Comparison of ENCODE assay signal across 19 cellular contexts in the genomic region with DNA sequence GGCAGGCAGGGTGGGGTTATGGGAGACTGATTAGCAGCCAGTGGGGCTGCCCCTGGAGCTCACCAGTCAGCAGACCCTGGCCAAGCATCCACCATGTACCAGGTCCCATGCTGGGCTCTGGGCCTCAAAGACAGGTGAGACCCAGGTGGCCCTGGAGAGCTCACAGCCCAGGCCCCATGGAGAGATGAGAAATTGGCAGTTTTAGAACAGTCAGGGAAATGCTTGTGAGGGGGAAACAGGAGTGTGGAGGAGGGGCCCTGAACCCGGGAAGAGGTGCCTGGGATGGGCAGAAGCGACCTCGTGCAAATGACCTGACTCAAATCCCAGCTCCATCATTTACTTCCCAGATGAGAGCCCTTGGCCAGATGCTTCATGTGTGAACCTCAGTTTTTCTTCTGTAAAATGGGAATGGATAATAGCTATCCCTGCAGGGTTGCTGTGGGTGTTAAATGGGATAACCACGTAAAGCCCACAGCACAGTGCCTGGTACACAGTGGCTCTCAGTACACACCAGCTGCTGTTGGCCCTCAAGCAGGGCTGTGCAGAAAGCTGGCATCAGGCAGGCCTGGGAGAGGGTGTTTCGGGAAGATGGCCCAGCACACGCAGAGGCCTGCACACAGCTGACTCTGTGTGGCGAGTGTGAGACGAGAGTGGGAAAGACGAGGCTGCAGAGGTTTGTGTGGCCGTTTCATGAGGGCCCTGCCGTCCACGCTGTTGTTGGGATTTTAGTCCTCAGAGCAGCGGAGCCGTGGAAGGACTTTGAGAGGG.
A peak's percentile ranks its signal among the peaks of the same experiment; 100 is the strongest.
DNase-seq lines count a peak whose midpoint lies in the region; ATAC-seq and TF ChIP-seq lines count a peak whose summit lies in the region.
"Had no signal": no experiment of that assay in that cellular context is flagged by ENCODE, and none has a peak within 500 bp of the region (broad histone marks: within the 10 kb centered on the region; RNA-seq: fewer than 3 reads in every experiment).

No MANE protein-coding gene starts in this region.

- no peaks in the 10 kb centered on the region for H3K4me1 ChIP-seq in Karpas-422 (ENCODE audit: low read length)
- H3K4me1 ChIP-seq in GM23338 (ENCODE audit: insufficient read depth) = no peaks in the 10 kb centered on the region

- no peaks in the 10 kb centered on the region for H3F3A ChIP-seq in GM23338 (replicated peaks; ENCODE audit: low read depth)

- ATAC-seq in GM23338 (no peak), natural killer cell (no peak)
- ATAC-seq: GM12878, K562, Panc1, Right ventricle myocardium inferior had no signal

- H3K27ac ChIP-seq in Karpas-422 (ENCODE audit: low read length) (no peak overlapping the region), GM23338 (ENCODE audit: low read depth) (no peak overlapping the region)
- H3K27ac ChIP-seq: HL-60 had no signal

- H3K36me3 ChIP-seq in Karpas-422 (ENCODE audit: insufficient read depth, low read length) (no peaks in the 10 kb centered on the region), GM23338 (ENCODE audit: insufficient read depth) (no peaks in the 10 kb centered on the region)

- H4K20me1 ChIP-seq in Karpas-422 (ENCODE audit: insufficient read depth, low read depth, low read length) = no peaks in the 10 kb centered on the region
- no peaks in the 10 kb centered on the region for H4K20me1 ChIP-seq in GM23338 (replicated peaks; ENCODE audit: insufficient read depth)

- H3K36me3 Mint-ChIP-seq in glutamatergic neuron (ENCODE audit: unreplicated experiment) (no peaks in the 10 kb centered on the region), GM23338 (ENCODE audit: low read depth) (no peaks in the 10 kb centered on the region), natural killer cell (no peaks in the 10 kb centered on the region)
- H3K36me3 Mint-ChIP-seq: CD4-positive, CD25-positive, alpha-beta regulatory T cell had no signal

- H3K4me3 ChIP-seq in Karpas-422 (ENCODE audit: low read length) (no peak overlapping the region), GM23338 (no peak overlapping the region)
- H3K4me3 ChIP-seq: GM12878, K562 had no signal

- H2AFZ ChIP-seq in Karpas-422 (ENCODE audit: low read length) (no peak overlapping the region), GM23338 (no peak overlapping the region)

- peaks cover 11% of the 10 kb centered on the region for H3K9me3 Mint-ChIP-seq in glutamatergic neuron (ENCODE audit: unreplicated experiment)
- H3K9me3 Mint-ChIP-seq in GM23338 = no peaks in the 10 kb centered on the region; the same call in 2 of the 3 replicates
- H3K9me3 Mint-ChIP-seq in natural killer cell = no peaks in the 10 kb centered on the region
- H3K9me3 Mint-ChIP-seq: CD4-positive, CD25-positive, alpha-beta regulatory T cell had no signal

- H3K79me2 ChIP-seq in Karpas-422 (ENCODE audit: low read length) = no peaks in the 10 kb centered on the region
- H3K79me2 ChIP-seq in GM23338 (replicated peaks; ENCODE audit: insufficient read depth) = no peaks in the 10 kb centered on the region

- H3K4me2 ChIP-seq in Karpas-422 (ENCODE audit: low read depth, low read length, poor library complexity, severe bottlenecking) (no peak overlapping the region), GM23338 (no peak overlapping the region)

- intact Hi-C loops in posterior vena cava (cut with DNase I) (no loop called here), natural killer cell (cut with micrococcal nuclease) (no loop called here)

- H3K9me2 ChIP-seq in Karpas-422 (replicated peaks; ENCODE audit: insufficient read depth, low read length) = no peaks in the 10 kb centered on the region
- no peaks in the 10 kb centered on the region for H3K9me2 ChIP-seq in GM23338 (ENCODE audit: insufficient read depth)

- H3K4me1 Mint-ChIP-seq in glutamatergic neuron (ENCODE audit: low read depth, unreplicated experiment) (peaks cover 42% of the 10 kb centered on the region), GM23338 (no peaks in the 10 kb centered on the region), natural killer cell (no peaks in the 10 kb centered on the region)
- H3K4me1 Mint-ChIP-seq: CD4-positive, CD25-positive, alpha-beta regulatory T cell had no signal

- no peak overlapping the region for H3K9ac ChIP-seq in Karpas-422 (ENCODE audit: low read length)

- H3K4me3 Mint-ChIP-seq in glutamatergic neuron (ENCODE audit: unreplicated experiment) (peak overlapping the region; percentile 74), GM23338 (no peak overlapping the region), natural killer cell (no peak overlapping the region)
- H3K4me3 Mint-ChIP-seq: CD4-positive, CD25-positive, alpha-beta regulatory T cell had no signal

- H3K27me3 ChIP-seq in Karpas-422 (ENCODE audit: low read length) (no peaks in the 10 kb centered on the region), GM23338 (ENCODE audit: insufficient read depth) (no peaks in the 10 kb centered on the region)

- H3K27ac Mint-ChIP-seq in glutamatergic neuron (ENCODE audit: unreplicated experiment) (peak overlapping the region; percentile 93), GM23338 (no peak overlapping the region), natural killer cell (no peak overlapping the region)
- H3K27ac Mint-ChIP-seq: CD4-positive, CD25-positive, alpha-beta regulatory T cell had no signal

- no peaks in the 10 kb centered on the region for H3K9me3 ChIP-seq in Karpas-422 (ENCODE audit: low read length)

- TF ChIP-seq CTCF in glutamatergic neuron (IDR thresholded peaks at IDR 0.05; ENCODE audit: partially characterized antibody, unreplicated experiment) (no peak), GM23338 (conservative IDR thresholded peaks at IDR 0.05; ENCODE audit: low read depth in 2 of 2) (no peak), natural killer cell (IDR thresholded peaks at IDR 0.05) (no peak)

- DNase-seq in Ammon's horn (ENCODE audit: low spot score) (peak; percentile 35), NCI-H1694 treated with DMSO at 0.1 percent for 48 hours (lab: John Stamatoyannopoulos, UW) (peak; percentile 22), glutamatergic neuron (no peak), posterior vena cava (ENCODE audit: low spot score) (peak; percentile 56), Karpas-422 (no peak), GM23338 (ENCODE audit: low spot score) (no peak), natural killer cell (no peak)
- DNase-seq in stimulated activated CD4-positive, alpha-beta T cell treated with anti-CD3 and anti-CD28 coated beads, Interleukin-4, amount 100 ng/mL, for 1 hour = no peak
- DNase-seq: AML-193; Calu3; CD4-positive, CD25-positive, alpha-beta regulatory T cell; GOT3; NCI-H446; NCI-H748 treated with DMSO at 0.1 percent for 48 hours had no signal

- H3K27me3 Mint-ChIP-seq in glutamatergic neuron (ENCODE audit: unreplicated experiment) = peaks cover 14% of the 10 kb centered on the region
- peaks cover 8% of the 10 kb centered on the region for H3K27me3 Mint-ChIP-seq in GM23338 (ENCODE audit: insufficient read depth, low read depth, poor library complexity)
- peaks cover 7 to 8% of the 10 kb centered on the region in 2 donors for H3K27me3 Mint-ChIP-seq in natural killer cell (ENCODE audit: low read depth in 2 of 2)
- H3K27me3 Mint-ChIP-seq: CD4-positive, CD25-positive, alpha-beta regulatory T cell had no signal

TF ChIP-seq in GM23338, 12 proteins besides CTCF, POLR2A, EP300 and RAD21 (continues in another document):
- TF ChIP-seq STAT1 (IDR thresholded peaks at IDR 0.05; ENCODE audit: unreplicated experiment) = no peak
- TF ChIP-seq, protein P1, sequence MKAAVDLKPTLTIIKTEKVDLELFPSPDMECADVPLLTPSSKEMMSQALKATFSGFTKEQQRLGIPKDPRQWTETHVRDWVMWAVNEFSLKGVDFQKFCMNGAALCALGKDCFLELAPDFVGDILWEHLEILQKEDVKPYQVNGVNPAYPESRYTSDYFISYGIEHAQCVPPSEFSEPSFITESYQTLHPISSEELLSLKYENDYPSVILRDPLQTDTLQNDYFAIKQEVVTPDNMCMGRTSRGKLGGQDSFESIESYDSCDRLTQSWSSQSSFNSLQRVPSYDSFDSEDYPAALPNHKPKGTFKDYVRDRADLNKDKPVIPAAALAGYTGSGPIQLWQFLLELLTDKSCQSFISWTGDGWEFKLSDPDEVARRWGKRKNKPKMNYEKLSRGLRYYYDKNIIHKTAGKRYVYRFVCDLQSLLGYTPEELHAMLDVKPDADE (IDR thresholded peaks at IDR 0.05) = no peak
- TF ChIP-seq ZNF114 (CRISPR knock-in tag; IDR thresholded peaks at IDR 0.05) = no peak
- TF ChIP-seq CREB1 (CRISPR knock-in tag; IDR thresholded peaks at IDR 0.05; ENCODE audit: low read depth) = no peak
- no peak for TF ChIP-seq ZNF331 (CRISPR knock-in tag; IDR thresholded peaks at IDR 0.05; ENCODE audit: low read depth)
- no peak for TF ChIP-seq POLR2AphosphoS5 (IDR thresholded peaks at IDR 0.05; ENCODE audit: low read depth)
- TF ChIP-seq JUNB (IDR thresholded peaks at IDR 0.05; ENCODE audit: unreplicated experiment) = no peak
- TF ChIP-seq REST (IDR thresholded peaks at IDR 0.05; ENCODE audit: unreplicated experiment) = no peak
- no peak for TF ChIP-seq NANOG (IDR thresholded peaks at IDR 0.05; ENCODE audit: borderline replicate concordance)
- TF ChIP-seq EZH2 (IDR thresholded peaks at IDR 0.05; ENCODE audit: low read depth, unreplicated experiment) = no peak

Comparison
In these comparisons a context has a peak if more than half of its experiments do, and no peak if none do; other contexts are left out.
1. DNase-seq: peak in Ammon's horn (single experiment), NCI-H1694 treated with DMSO at 0.1 percent for 48 hours (single experiment) and posterior vena cava (single experiment); none in glutamatergic neuron (single experiment), stimulated activated CD4-positive, alpha-beta T cell treated with anti-CD3 and anti-CD28 coated beads, Interleukin-4, amount 100 ng/mL, for 1 hour (single experiment), Karpas-422 (single experiment), GM23338 (single experiment) and natural killer cell (single experiment).